2 cellular contexts compared by ENCODE assay signal in genomic region chrX:39261446-39262147, GRCh38.
TF ChIP-seq lines count a peak whose summit lies in the region.

No MANE protein-coding gene starts in this region.

TF ChIP-seq in K562, 482 proteins besides CTCF, POLR2A, EP300 and RAD21 (continued from another document):
- TF ChIP-seq, protein P1, sequence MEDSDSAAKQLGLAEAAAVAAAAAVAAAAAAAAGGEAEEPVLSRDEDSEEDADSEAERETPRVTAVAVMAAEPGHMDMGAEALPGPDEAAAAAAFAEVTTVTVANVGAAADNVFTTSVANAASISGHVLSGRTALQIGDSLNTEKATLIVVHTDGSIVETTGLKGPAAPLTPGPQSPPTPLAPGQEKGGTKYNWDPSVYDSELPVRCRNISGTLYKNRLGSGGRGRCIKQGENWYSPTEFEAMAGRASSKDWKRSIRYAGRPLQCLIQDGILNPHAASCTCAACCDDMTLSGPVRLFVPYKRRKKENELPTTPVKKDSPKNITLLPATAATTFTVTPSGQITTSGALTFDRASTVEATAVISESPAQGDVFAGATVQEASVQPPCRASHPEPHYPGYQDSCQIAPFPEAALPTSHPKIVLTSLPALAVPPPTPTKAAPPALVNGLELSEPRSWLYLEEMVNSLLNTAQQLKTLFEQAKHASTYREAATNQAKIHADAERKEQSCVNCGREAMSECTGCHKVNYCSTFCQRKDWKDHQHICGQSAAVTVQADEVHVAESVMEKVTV (CRISPR knock-in tag; IDR thresholded peaks at IDR 0.05): peak; percentile 36; the same call in 1 of the 2 replicates
- TF ChIP-seq ESRRA (IDR thresholded peaks at IDR 0.05; ENCODE audit: borderline replicate concordance, low read depth): peak; percentile 29; the same call in 1 of the 2 replicates
- 0 out of 2 replicates have a peak, but pooled peaks have one; percentile 5 for TF ChIP-seq SMC3 (conservative IDR thresholded peaks at IDR 0.05; ENCODE audit: insufficient read depth, low read depth, low read length)
- TF ChIP-seq BACH1 (tag; IDR thresholded peaks at IDR 0.05): no peak

TF ChIP-seq in HepG2, 621 proteins besides CTCF, POLR2A, EP300 and RAD21:
- TF ChIP-seq ZNF276 (CRISPR knock-in tag; IDR thresholded peaks at IDR 0.05; ENCODE audit: low read depth): no peak
- peak; percentile 33 for TF ChIP-seq STAG1 (CRISPR knock-in tag; IDR thresholded peaks at IDR 0.05)
